8 cellular contexts compared by ENCODE assay signal in the genomic region with DNA sequence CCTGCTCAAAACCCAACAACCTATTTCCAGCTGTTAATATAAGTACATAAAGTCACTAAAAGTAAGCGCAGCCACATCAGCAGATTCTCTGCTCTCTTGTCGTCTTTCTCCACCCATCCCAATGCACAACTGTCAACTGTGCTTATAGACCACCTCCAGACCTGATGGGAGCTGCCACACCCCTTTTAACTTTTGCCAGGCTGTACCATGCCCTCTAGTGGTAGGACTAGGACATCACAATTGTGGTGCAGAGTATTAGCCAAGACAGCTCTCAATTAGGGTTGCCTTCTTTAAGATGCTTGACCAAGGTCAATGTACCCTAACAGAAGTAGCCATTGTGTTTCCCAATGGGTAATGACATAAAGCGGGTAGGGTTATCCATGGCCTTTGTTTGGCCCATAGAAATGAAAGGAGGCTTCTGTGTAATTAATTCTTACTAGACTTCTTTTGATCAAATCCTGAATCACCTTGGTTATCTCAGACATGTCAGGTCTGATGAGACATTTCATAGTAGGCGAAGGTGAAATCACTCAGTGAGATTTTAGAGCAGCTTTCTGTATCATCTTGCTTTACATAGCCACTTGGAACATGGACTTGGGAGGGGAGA.
DNase-seq lines count a peak whose midpoint lies in the region; ATAC-seq, FAIRE-seq and TF ChIP-seq lines count a peak whose summit lies in the region.

No MANE protein-coding gene starts in this region.

- 34% methylated on average over 4 of the region's 4 CpGs for WGBS in A549 (ENCODE audit: missing lambda C conversion rate)
- 25% methylated on average over 4 of the region's 4 CpGs for whole genome bisulfite sequencing in GM12878 (ENCODE audit: insufficient coverage, insufficient replicate concordance, low lambda C conversion rate, missing lambda C conversion rate)

- POLR2A ChIA-PET in A549 (lab: Yijun Ruan, JAX) (no interaction called here), GM12878 (lab: Charles Lee) (no interaction called here)

- no peaks in the 10 kb centered on the region; the same call in 1 of the 2 replicates for H4K20me1 ChIP-seq in GM12878 (ENCODE audit: control insufficient read depth, insufficient read depth)

- H3K27ac ChIP-seq in A549 (no peak overlapping the region), SK-N-MC (no peak overlapping the region), GM12878 (ENCODE audit: control insufficient read depth, insufficient read depth) (no peak overlapping the region)

- TF ChIP-seq POLR2A in A549 (IDR thresholded peaks at IDR 0.05; ENCODE audit: low read length), result no peak
- TF ChIP-seq POLR2A in GM12878 (IDR thresholded peaks at IDR 0.05; ENCODE audit: low read depth, low read length), result no peak

- H3K4me1 ChIP-seq in A549 (no peaks in the 10 kb centered on the region), GM12878 (ENCODE audit: control insufficient read depth, insufficient read depth, low read length) (no peaks in the 10 kb centered on the region)

- H3K9ac ChIP-seq in SK-N-MC (ENCODE audit: insufficient read length) (no peak overlapping the region), GM12878 (ENCODE audit: control insufficient read depth, insufficient read depth, low read length) (no peak overlapping the region)

- TF ChIP-seq CTCF in A549 (IDR thresholded peaks at IDR 0.05), result peak; percentile 85
- TF ChIP-seq CTCF in GM12873 (IDR thresholded peaks at IDR 0.05; ENCODE audit: insufficient read depth, low read depth, low read length, missing control alignments), result peak; percentile 96
- peak; percentile 83 to 98 (median 89) for TF ChIP-seq CTCF in GM12878 (IDR thresholded peaks at IDR 0.05 in 2 of 3, conservative IDR thresholded peaks at IDR 0.05 in 1 of 3; ENCODE audit: control insufficient read depth in 2 of 3, extremely low read depth in 1 of 3, insufficient read depth in 1 of 3, low read depth in 3 of 3, low read length in 3 of 3)

- FAIRE-seq in A549 (lab: Jason Lieb, UNC) (peak; percentile 56), GM12878 (lab: Jason Lieb, UNC) (peak; percentile 99)

- ATAC-seq in A549 (peak; percentile 91 to 95), HG02759 (IDR thresholded peaks at IDR 0.05; ENCODE audit: unreplicated experiment) (peak; percentile 87), GM12878 (peak; percentile 99)

- H3K9me3 ChIP-seq in A549, result no peaks in the 10 kb centered on the region
- H3K9me3 ChIP-seq in SK-N-MC (ENCODE audit: low read depth, low read length), result no peaks in the 10 kb centered on the region
- H3K9me3 ChIP-seq in GM12878 (replicated peaks; ENCODE audit: control insufficient read depth, insufficient read depth, low read length), result no peaks in the 10 kb centered on the region

- no peaks in the 10 kb centered on the region for H3K36me3 ChIP-seq in SK-N-MC (ENCODE audit: insufficient read depth, low read length)
- H3K36me3 ChIP-seq in GM12878 (ENCODE audit: control insufficient read depth in 2 of 2, insufficient read depth in 2 of 2, low read length in 1 of 2), result peaks cover 4 to 8% of the 10 kb centered on the region in 2 experiments

- peak; percentile 28 to 71 for DNase-seq in A549 (ENCODE audit: low read depth in 1 of 2, low spot score in 1 of 2)
- DNase-seq in NCI-H1048 (lab: John Stamatoyannopoulos, UW), result peak; percentile 8
- peak; percentile 52 for DNase-seq in SK-N-MC (ENCODE audit: low read depth, low spot score)
- DNase-seq in GM12878 (ENCODE audit: low read depth, low spot score), result peak; percentile 11
- peak; percentile 85 for DNase-seq in iPS-NIHi7 (ENCODE audit: extremely low spot score)
- peak; percentile 22 for DNase-seq in stimulated activated CD4-positive, alpha-beta T cell treated with anti-CD3 and anti-CD28 coated beads, Interleukin-2, amount 100 ng/mL, for 4 hours (ENCODE audit: low read depth)

- CTCF ChIA-PET in A549 (lab: Yijun Ruan, JAX) (interaction anchor here (0.6 to 4.5 kb wide), 33 partner anchors 8 to 286 kb away, joined by 3 to 28 read pairs (median 5); no protein-coding TSS in a partner anchor), GM12878 (lab: Yijun Ruan, JAX) (interaction anchor here (0.7 to 3.7 kb wide), 39 partner anchors 9 to 994 kb away, joined by 3 to 68 read pairs (median 5); no protein-coding TSS in a partner anchor)

- TF ChIP-seq EP300 in A549 (IDR thresholded peaks at IDR 0.05) (no peak), GM12878 (IDR thresholded peaks at IDR 0.05; ENCODE audit: borderline replicate concordance in 1 of 2, control insufficient read depth in 1 of 2, low read depth in 2 of 2, low read length in 2 of 2) (no peak)

- SMC1A ChIA-PET in GM12878 (lab: Charles Lee; ENCODE audit: uncharacterized antibody, unreplicated experiment), result interaction anchor here (1.0 to 3.6 kb wide), 14 partner anchors 8 to 1000 kb away, joined by 3 to 40 read pairs (median 4); no protein-coding TSS in a partner anchor

- TF ChIP-seq RAD21 in A549 (conservative IDR thresholded peaks at IDR 0.05 in 1 of 2, IDR thresholded peaks at IDR 0.05 in 1 of 2) (peak; percentile 68 to 78), GM12878 (IDR thresholded peaks at IDR 0.05; ENCODE audit: insufficient read depth, low read depth, low read length) (peak; percentile 83)

- BruUV-seq in GM12878 (replicated peaks; lab: Mats Ljungman, UMichigan), result no TSS peak

- H3K27me3 ChIP-seq in GM12878 (replicated peaks in 1 of 2; ENCODE audit: control insufficient read depth in 2 of 2, insufficient read depth in 2 of 2, low read length in 1 of 2), result no peaks in the 10 kb centered on the region

- RAD21 ChIA-PET in GM12878 (lab: Charles Lee; ENCODE audit: unreplicated experiment), result interaction anchor here (0.9 to 2.3 kb wide), 6 partner anchors 43 to 285 kb away, joined by 3 to 11 read pairs (median 4); no protein-coding TSS in a partner anchor

- intact Hi-C loops in GM12878 (cut with micrococcal nuclease; ENCODE audit: unreplicated experiment), result loop anchor here (5.0 to 10.0 kb wide), 2 partner anchors 44 to 997 kb away; no protein-coding TSS in a partner anchor

- in situ Hi-C loops in GM12878 (cut with MboI), result no loop called here

- H3K4me2 ChIP-seq in A549 (no peak overlapping the region), GM12878 (ENCODE audit: control insufficient read depth, insufficient read depth) (no peak overlapping the region)

- no peak overlapping the region for H2AFZ ChIP-seq in GM12878 (ENCODE audit: control insufficient read depth, low read depth, low read length)

- no peaks in the 10 kb centered on the region for H3K79me2 ChIP-seq in GM12878 (ENCODE audit: control insufficient read depth, insufficient read depth, low read length)

- H3K4me3 ChIP-seq in A549 (no peak overlapping the region), SK-N-MC (no peak overlapping the region), GM12878 (no peak overlapping the region)

TF ChIP-seq in A549, 52 proteins besides CTCF, POLR2A, EP300 and RAD21:
- TF ChIP-seq HOXB13 (CRISPR knock-in tag; IDR thresholded peaks at IDR 0.05; ENCODE audit: low read depth) (no peak), FOXS1 (CRISPR knock-in tag; IDR thresholded peaks at IDR 0.05) (no peak), ZNF302 (CRISPR knock-in tag; IDR thresholded peaks at IDR 0.05) (no peak), POLR2AphosphoS2 (conservative IDR thresholded peaks at IDR 0.05; ENCODE audit: low read length) (no peak), GATA3 (IDR thresholded peaks at IDR 0.05; ENCODE audit: borderline replicate concordance) (no peak), JUN (IDR thresholded peaks at IDR 0.05) (no peak), HEYL (CRISPR knock-in tag; IDR thresholded peaks at IDR 0.05) (no peak), SMC3 (IDR thresholded peaks at IDR 0.05) (peak; percentile 58)

TF ChIP-seq in GM12878, 131 proteins besides CTCF, POLR2A, EP300 and RAD21:
- TF ChIP-seq CHD4 (IDR thresholded peaks at IDR 0.05) (no peak), ZNF217 (IDR thresholded peaks at IDR 0.05) (no peak), SMC3 (IDR thresholded peaks at IDR 0.05; ENCODE audit: borderline replicate concordance, low read length) (peak; percentile 76), TCF3 (IDR thresholded peaks at IDR 0.05; ENCODE audit: borderline replicate concordance, insufficient read depth, low read depth, low read length) (no peak), MTA3 (IDR thresholded peaks at IDR 0.05; ENCODE audit: borderline replicate concordance, low read length) (no peak), IRF4 (IDR thresholded peaks at IDR 0.05; ENCODE audit: low read depth, low read length) (0 out of 2 replicates have a peak, but pooled peaks have one; percentile 46), IKZF2 (IDR thresholded peaks at IDR 0.05) (no peak), JUNB (IDR thresholded peaks at IDR 0.05) (no peak), ZNF384 (IDR thresholded peaks at IDR 0.05; ENCODE audit: borderline replicate concordance, low read depth, low read length) (no peak), NR2C1 (IDR thresholded peaks at IDR 0.05) (no peak)
- TF ChIP-seq, protein P1, sequence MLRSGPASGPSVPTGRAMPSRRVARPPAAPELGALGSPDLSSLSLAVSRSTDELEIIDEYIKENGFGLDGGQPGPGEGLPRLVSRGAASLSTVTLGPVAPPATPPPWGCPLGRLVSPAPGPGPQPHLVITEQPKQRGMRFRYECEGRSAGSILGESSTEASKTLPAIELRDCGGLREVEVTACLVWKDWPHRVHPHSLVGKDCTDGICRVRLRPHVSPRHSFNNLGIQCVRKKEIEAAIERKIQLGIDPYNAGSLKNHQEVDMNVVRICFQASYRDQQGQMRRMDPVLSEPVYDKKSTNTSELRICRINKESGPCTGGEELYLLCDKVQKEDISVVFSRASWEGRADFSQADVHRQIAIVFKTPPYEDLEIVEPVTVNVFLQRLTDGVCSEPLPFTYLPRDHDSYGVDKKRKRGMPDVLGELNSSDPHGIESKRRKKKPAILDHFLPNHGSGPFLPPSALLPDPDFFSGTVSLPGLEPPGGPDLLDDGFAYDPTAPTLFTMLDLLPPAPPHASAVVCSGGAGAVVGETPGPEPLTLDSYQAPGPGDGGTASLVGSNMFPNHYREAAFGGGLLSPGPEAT (IDR thresholded peaks at IDR 0.05; ENCODE audit: low read depth), result no peak

Comparison
In these comparisons a context has a peak if more than half of its experiments do, and no peak if none do; other contexts are left out.
1. DNase-seq: peak in every context shown above with its lines; median percentile 85 in iPS-NIHi7; 52 in SK-N-MC; 50 in A549; 22 in stimulated activated CD4-positive, alpha-beta T cell treated with anti-CD3 and anti-CD28 coated beads, Interleukin-2, amount 100 ng/mL, for 4 hours; 11 in GM12878; 8 in NCI-H1048.